ENCODE assay signal across 9 cellular contexts in the genomic region with DNA sequence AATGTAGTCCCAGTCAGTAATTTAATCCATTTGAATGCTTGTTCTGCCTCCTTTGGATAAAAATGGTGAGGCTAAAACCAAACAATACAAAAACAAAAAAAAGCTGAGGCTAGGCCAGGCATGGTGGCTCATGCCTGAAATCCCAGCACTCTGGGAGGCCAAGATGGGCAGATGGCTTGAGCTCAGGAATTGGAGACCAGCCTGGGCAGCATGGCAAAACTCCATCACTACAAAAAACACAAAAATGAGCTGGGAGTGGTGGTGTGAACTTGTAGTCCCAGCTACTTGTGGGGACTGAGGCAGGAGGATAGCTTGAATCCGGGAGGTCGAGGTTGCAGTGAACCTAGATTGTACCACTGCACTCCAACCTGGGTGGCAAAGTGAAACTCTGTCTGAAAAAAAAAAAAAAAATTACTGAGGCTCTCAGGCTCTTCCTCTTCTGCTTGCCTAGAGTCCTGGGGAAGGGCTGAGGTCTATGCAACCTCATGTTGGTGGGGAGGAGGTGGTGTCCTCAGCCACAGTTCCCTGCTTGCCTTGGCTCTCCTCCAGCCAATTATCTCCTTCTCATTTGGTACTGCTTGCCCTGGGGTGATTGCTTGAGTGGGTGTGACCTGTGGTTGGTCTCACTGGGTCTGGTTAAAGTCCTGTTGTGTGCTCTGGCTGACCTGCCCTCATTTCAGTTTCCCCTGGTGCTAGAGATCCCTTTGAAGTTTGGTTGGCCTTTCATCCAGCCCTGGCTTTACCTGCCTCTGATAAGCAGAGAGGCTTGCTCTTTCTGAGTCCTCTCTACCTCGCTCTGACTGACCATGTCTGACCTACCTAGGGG.
DNase-seq lines count a peak whose midpoint lies in the region; ATAC-seq lines count a peak whose summit lies in the region.
"Had no signal": no experiment of that assay in that cellular context is flagged by ENCODE, and none has a peak within 500 bp of the region (broad histone marks: within the 10 kb centered on the region; RNA-seq: fewer than 3 reads in every experiment).

No MANE protein-coding gene starts in this region.

- peak; percentile 55 for DNase-seq in activated CD8-positive, alpha-beta memory T cell treated with anti-CD3 and anti-CD28 coated beads for 24 hours
- no peak for DNase-seq in activated CD8-positive, alpha-beta memory T cell treated with anti-CD3 and anti-CD28 coated beads, Interleukin-2, amount 50 U/mL, for 4 hours
- peak; percentile 87 for DNase-seq in MV-4-11 (lab: John Stamatoyannopoulos, UW)
- DNase-seq in effector memory CD4-positive, alpha-beta T cell, result peak in 2 of 3 donors; percentile 16 to 22
- no peak for DNase-seq in AG08396 (ENCODE audit: low spot score)
- DNase-seq in pons (ENCODE audit: low spot score), result no peak
- DNase-seq in SHP77 treated with DMSO at 0.1 percent for 48 hours (lab: John Stamatoyannopoulos, UW), result no peak

- ATAC-seq in HG02642 (IDR thresholded peaks at IDR 0.05; ENCODE audit: poor library complexity, unreplicated experiment), result peak; percentile 78

- H3K36me3 ChIP-seq in effector memory CD4-positive, alpha-beta T cell (ENCODE audit: control insufficient read depth, insufficient read depth, low read length), result no peaks in the 10 kb centered on the region

- no peaks in the 10 kb centered on the region for H3K9me3 ChIP-seq in effector memory CD4-positive, alpha-beta T cell (ENCODE audit: control insufficient read depth, low read length)

- no peak overlapping the region for H3K4me3 ChIP-seq in effector memory CD4-positive, alpha-beta T cell (ENCODE audit: insufficient read depth, low read depth, low read length, poor library complexity, severe bottlenecking)

- H3K4me1 ChIP-seq in effector memory CD4-positive, alpha-beta T cell (ENCODE audit: control insufficient read depth, insufficient read depth, low read length, poor library complexity, severe bottlenecking), result peaks cover 40% of the 10 kb centered on the region

- H3K27me3 ChIP-seq in effector memory CD4-positive, alpha-beta T cell (replicated peaks; ENCODE audit: control insufficient read depth, insufficient read depth, low read length, poor library complexity, severe bottlenecking), result no peaks in the 10 kb centered on the region

- H3K27ac ChIP-seq in effector memory CD4-positive, alpha-beta T cell (ENCODE audit: insufficient read depth, low read length, poor library complexity, severe bottlenecking), result peak overlapping the region; percentile 14
- H3K27ac ChIP-seq: VCaP had no signal

Comparison
In these comparisons a context has a peak if more than half of its experiments do, and no peak if none do; other contexts are left out.
1. DNase-seq: peak in activated CD8-positive, alpha-beta memory T cell treated with anti-CD3 and anti-CD28 coated beads for 24 hours (single experiment), MV-4-11 (single experiment) and effector memory CD4-positive, alpha-beta T cell (2 of 3); none in activated CD8-positive, alpha-beta memory T cell treated with anti-CD3 and anti-CD28 coated beads, Interleukin-2, amount 50 U/mL, for 4 hours (single experiment), AG08396 (single experiment), pons (single experiment) and SHP77 treated with DMSO at 0.1 percent for 48 hours (single experiment).